In genomic region chr17:30418070-30418469, GRCh38 we compare ENCODE assay signal across 1 cellular context.
A peak's percentile ranks its signal among the peaks of the same experiment; 100 is the strongest.
TF ChIP-seq lines count a peak whose summit lies in the region.

No MANE protein-coding gene starts in this region.

TF ChIP-seq in HepG2, 621 proteins besides CTCF, POLR2A, EP300 and RAD21 (continued from another document):
- TF ChIP-seq CEBPG (CRISPR knock-in tag; IDR thresholded peaks at IDR 0.05) (peak; percentile 72), NR2C2 (CRISPR knock-in tag; IDR thresholded peaks at IDR 0.05; ENCODE audit: borderline replicate concordance) (peak; percentile 37; the same call in 1 of the 2 replicates), ARID5B (CRISPR knock-in tag; IDR thresholded peaks at IDR 0.05) (0 out of 2 replicates have a peak, but pooled peaks have one; percentile 8)
